8 cellular contexts compared by ENCODE assay signal in the genomic region with DNA sequence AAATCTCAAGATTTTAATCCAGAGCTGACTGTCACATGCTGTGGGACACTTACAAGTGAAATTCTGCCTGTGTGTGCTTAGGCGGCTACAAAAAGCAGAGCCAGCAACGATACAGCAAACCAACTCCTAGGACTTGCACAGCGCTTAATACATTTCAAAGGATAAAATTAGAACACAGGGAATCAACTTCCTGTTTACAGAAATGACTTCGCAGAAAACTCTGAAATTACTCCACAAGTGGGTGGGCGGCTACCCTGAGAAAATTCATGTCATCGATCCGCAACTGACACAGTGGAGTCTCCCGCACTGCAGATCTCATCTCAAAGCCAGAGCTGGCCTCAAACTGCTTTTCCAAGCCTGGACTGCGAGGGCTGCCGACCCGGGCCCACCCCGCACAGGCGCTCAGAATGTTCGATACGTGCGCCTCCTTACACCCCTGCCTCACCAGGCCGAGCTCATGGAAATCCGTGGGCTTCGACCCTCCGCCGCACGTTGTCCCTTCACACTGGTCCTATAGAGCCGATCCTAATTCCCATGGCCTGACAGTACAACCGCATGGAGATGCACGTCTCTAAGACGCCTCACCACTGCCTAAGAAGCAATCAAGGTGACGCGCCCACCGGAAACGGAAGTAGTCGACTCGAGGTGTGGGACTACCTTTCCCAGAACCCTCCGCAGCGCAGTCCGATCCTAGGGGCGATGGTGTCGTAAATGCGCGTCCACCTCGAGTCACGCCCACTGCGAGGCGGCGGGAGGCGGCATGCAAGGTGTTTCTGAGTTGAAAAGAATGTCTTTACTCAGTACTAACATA. TPM values are rescaled to one million over a fixed set of nuclear protein-coding genes. Genes with fewer than 3 reads are reported as not detected.
DNase-seq lines count a peak whose midpoint lies in the region; ATAC-seq lines count a peak whose summit lies in the region.

ZNF229 (minus strand) TSS at position 609 of the 811 bp plus-strand sequence. CDS start 5,625 bp downstream, outside the sequence.

- DNase-seq in DMS 273 treated with DMSO at 0.1 percent for 48 hours (lab: John Stamatoyannopoulos, UW) (peak; percentile 68), NCI-H187 treated with DMSO at 0.1 percent for 48 hours (lab: John Stamatoyannopoulos, UW) (peak; percentile 18), dedifferentiated amniotic fluid mesenchymal stem cell (ENCODE audit: extremely low spot score) (peak; percentile 88), kidney glomerular epithelial cell (lab: John Stamatoyannopoulos, UW) (peak; percentile 84), GDM1 (lab: John Stamatoyannopoulos, UW) (no peak)
- DNase-seq in activated CD4-positive, alpha-beta T cell treated with anti-CD3 and anti-CD28 coated beads, Interleukin-2, amount 10 ng/mL, durations not matched to agents 24 days and 14 days: peak; percentile 84
- peak; percentile 20 to 65 (median 42) for DNase-seq in stimulated activated CD4-positive, alpha-beta T cell treated with anti-CD3 and anti-CD28 coated beads, Interleukin-12 subunit alpha, Interleukin-12 subunit beta, amount 100 ng/mL, for 48 hours (ENCODE audit: low read depth in 2 of 3, low spot score in 1 of 3)

- H3K27ac Mint-ChIP-seq in activated CD4-positive, alpha-beta T cell treated with anti-CD3 and anti-CD28 coated beads, Interleukin-2, amount 10 ng/mL, durations not matched to agents 24 days and 14 days: peak within 1 kb of the TSS; percentile 29

- H3K9me3 Mint-ChIP-seq in activated CD4-positive, alpha-beta T cell treated with anti-CD3 and anti-CD28 coated beads, Interleukin-2, amount 10 ng/mL, durations not matched to agents 24 days and 14 days: peaks cover 54% of the 10 kb centered on the region

- intact Hi-C loops in activated CD4-positive, alpha-beta T cell treated with anti-CD3 and anti-CD28 coated beads, Interleukin-2, amount 10 ng/mL, durations not matched to agents 24 days and 14 days (cut with micrococcal nuclease): no loop called here

- no peak for ATAC-seq in HG02678 (IDR thresholded peaks at IDR 0.05; ENCODE audit: unreplicated experiment)

- H3K4me1 Mint-ChIP-seq in activated CD4-positive, alpha-beta T cell treated with anti-CD3 and anti-CD28 coated beads, Interleukin-2, amount 10 ng/mL, durations not matched to agents 24 days and 14 days: peaks cover 3% of the 10 kb centered on the region

- peak within 1 kb of the TSS; percentile 76 for H3K4me3 Mint-ChIP-seq in activated CD4-positive, alpha-beta T cell treated with anti-CD3 and anti-CD28 coated beads, Interleukin-2, amount 10 ng/mL, durations not matched to agents 24 days and 14 days

- H3K27me3 Mint-ChIP-seq in activated CD4-positive, alpha-beta T cell treated with anti-CD3 and anti-CD28 coated beads, Interleukin-2, amount 10 ng/mL, durations not matched to agents 24 days and 14 days: no peaks in the 10 kb centered on the region

- H3K36me3 Mint-ChIP-seq in activated CD4-positive, alpha-beta T cell treated with anti-CD3 and anti-CD28 coated beads, Interleukin-2, amount 10 ng/mL, durations not matched to agents 24 days and 14 days (ENCODE audit: low read depth): peaks cover 9% of the 10 kb centered on the region

RNA-seq across cellular contexts. Expression of gene ZNF229, which starts in this region (rescaled TPM):
- total RNA-seq in activated CD4-positive, alpha-beta T cell treated with anti-CD3 and anti-CD28 coated beads, Interleukin-2, amount 10 ng/mL, durations not matched to agents 24 days and 14 days: 0.05 TPM in 1 of 2 replicates, not detected in the other

Comparison
In these comparisons a context has a peak if more than half of its experiments do, and no peak if none do; other contexts are left out.
1. Peak in DNase-seq in activated CD4-positive, alpha-beta T cell treated with anti-CD3 and anti-CD28 coated beads, Interleukin-2, amount 10 ng/mL, durations not matched to agents 24 days and 14 days; RNA of the gene not detected or under 1 TPM.